ENCODE assay signal across 1 cellular context in the genomic region with DNA sequence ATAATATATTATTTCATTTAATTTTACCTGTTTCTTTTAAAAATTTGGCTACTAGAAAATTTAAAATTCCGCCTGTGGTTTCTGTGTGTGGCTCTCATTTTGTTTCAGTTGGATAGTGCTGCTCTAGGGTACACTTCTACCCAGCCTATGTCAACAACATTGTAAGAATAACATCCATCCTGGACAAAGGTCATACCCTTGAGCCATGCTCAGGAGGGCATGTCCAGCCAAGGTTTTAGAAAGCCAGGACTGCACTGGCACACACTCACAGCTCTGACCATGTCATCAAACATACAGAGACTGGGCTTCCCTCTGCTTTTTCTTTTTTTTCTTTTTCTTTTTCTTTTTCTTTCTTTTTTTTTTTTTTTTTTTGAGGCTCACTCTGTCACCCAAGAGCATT.
TF ChIP-seq lines count a peak whose summit lies in the region.

No MANE protein-coding gene starts in this region.

TF ChIP-seq in HepG2, 621 proteins besides CTCF, POLR2A, EP300 and RAD21 (continued from another document and continues in another):
- TF ChIP-seq DPF2 (CRISPR knock-in tag; IDR thresholded peaks at IDR 0.05; ENCODE audit: borderline replicate concordance, low read depth) = peak; percentile 21; the same call in 1 of the 2 replicates
- TF ChIP-seq PAXIP1 (CRISPR knock-in tag; conservative IDR thresholded peaks at IDR 0.05) = peak; percentile 73
- no peak for TF ChIP-seq ZNF333 (CRISPR knock-in tag; IDR thresholded peaks at IDR 0.05; ENCODE audit: borderline replicate concordance)
- TF ChIP-seq HDAC2 (CRISPR knock-in tag; IDR thresholded peaks at IDR 0.05) = peak; percentile 67; the same call in 1 of the 2 replicates
- TF ChIP-seq FOXA3 (CRISPR knock-in tag; IDR thresholded peaks at IDR 0.05) = peak; percentile 85
- TF ChIP-seq, protein P1, sequence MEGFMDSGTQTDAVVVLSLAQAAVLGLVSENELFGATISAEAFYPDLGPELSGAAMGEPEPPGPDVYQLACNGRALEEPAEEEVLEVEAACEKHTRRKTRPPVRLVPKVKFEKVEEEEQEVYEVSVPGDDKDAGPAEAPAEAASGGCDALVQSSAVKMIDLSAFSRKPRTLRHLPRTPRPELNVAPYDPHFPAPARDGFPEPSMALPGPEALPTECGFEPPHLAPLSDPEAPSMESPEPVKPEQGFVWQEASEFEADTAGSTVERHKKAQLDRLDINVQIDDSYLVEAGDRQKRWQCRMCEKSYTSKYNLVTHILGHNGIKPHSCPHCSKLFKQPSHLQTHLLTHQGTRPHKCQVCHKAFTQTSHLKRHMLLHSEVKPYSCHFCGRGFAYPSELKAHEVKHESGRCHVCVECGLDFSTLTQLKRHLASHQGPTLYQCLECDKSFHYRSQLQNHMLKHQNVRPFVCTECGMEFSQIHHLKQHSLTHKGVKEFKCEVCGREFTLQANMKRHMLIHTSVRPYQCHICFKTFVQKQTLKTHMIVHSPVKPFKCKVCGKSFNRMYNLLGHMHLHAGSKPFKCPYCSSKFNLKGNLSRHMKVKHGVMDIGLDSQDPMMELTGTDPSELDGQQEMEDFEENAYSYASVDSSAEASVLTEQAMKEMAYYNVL (CRISPR knock-in tag; IDR thresholded peaks at IDR 0.05; ENCODE audit: borderline replicate concordance) = 0 out of 2 replicates have a peak, but pooled peaks have one; percentile 21
- TF ChIP-seq ZNF121 (CRISPR knock-in tag; IDR thresholded peaks at IDR 0.05) = no peak
- TF ChIP-seq MIER3 (CRISPR knock-in tag; IDR thresholded peaks at IDR 0.05; ENCODE audit: borderline replicate concordance) = no peak
- TF ChIP-seq ZNF3 (CRISPR knock-in tag; IDR thresholded peaks at IDR 0.05) = no peak
- TF ChIP-seq HNF4A (CRISPR knock-in tag; IDR thresholded peaks at IDR 0.05) = peak; percentile 84
- TF ChIP-seq TEAD3 (CRISPR knock-in tag; optimal IDR thresholded peaks at IDR 0.05; ENCODE audit: borderline replicate concordance) = peak; percentile 57
- no peak for TF ChIP-seq ZNF883 (CRISPR knock-in tag; IDR thresholded peaks at IDR 0.05; ENCODE audit: not compliant biosample characterization)
- TF ChIP-seq SALL1 (CRISPR knock-in tag; IDR thresholded peaks at IDR 0.05) = peak; percentile 44; the same call in 1 of the 2 replicates
- 0 out of 2 replicates have a peak, but pooled peaks have one; percentile 40 for TF ChIP-seq HDAC1 (CRISPR knock-in tag; IDR thresholded peaks at IDR 0.05)
- 0 out of 2 replicates have a peak, but pooled peaks have one; percentile 46 for TF ChIP-seq KDM3A (CRISPR knock-in tag; IDR thresholded peaks at IDR 0.05; ENCODE audit: low read depth)
- peak; percentile 64; the same call in 1 of the 2 replicates for TF ChIP-seq RXRB (CRISPR knock-in tag; IDR thresholded peaks at IDR 0.05; ENCODE audit: borderline replicate concordance)
- TF ChIP-seq FOXA1 (IDR thresholded peaks at IDR 0.05) = no peak
- peak; percentile 75 for TF ChIP-seq FOXA1 (CRISPR knock-in tag; IDR thresholded peaks at IDR 0.05)
- no peak for TF ChIP-seq KLF9 (CRISPR knock-in tag; IDR thresholded peaks at IDR 0.05; ENCODE audit: low read depth)
- peak; percentile 49; the same call in 1 of the 2 replicates for TF ChIP-seq BCL6 (CRISPR knock-in tag; IDR thresholded peaks at IDR 0.05)
- no peak for TF ChIP-seq HNRNPK (IDR thresholded peaks at IDR 0.05; ENCODE audit: low read depth, low read length, poor library complexity, severe bottlenecking)
- peak; percentile 72; the same call in 1 of the 2 replicates for TF ChIP-seq RCOR2 (CRISPR knock-in tag; IDR thresholded peaks at IDR 0.05)
- peak; percentile 42; the same call in 1 of the 2 replicates for TF ChIP-seq GATAD1 (CRISPR knock-in tag; IDR thresholded peaks at IDR 0.05)
- TF ChIP-seq NONO (IDR thresholded peaks at IDR 0.05) = no peak
- no peak for TF ChIP-seq NONO (CRISPR knock-in tag; conservative IDR thresholded peaks at IDR 0.05)
- TF ChIP-seq, protein P2, sequence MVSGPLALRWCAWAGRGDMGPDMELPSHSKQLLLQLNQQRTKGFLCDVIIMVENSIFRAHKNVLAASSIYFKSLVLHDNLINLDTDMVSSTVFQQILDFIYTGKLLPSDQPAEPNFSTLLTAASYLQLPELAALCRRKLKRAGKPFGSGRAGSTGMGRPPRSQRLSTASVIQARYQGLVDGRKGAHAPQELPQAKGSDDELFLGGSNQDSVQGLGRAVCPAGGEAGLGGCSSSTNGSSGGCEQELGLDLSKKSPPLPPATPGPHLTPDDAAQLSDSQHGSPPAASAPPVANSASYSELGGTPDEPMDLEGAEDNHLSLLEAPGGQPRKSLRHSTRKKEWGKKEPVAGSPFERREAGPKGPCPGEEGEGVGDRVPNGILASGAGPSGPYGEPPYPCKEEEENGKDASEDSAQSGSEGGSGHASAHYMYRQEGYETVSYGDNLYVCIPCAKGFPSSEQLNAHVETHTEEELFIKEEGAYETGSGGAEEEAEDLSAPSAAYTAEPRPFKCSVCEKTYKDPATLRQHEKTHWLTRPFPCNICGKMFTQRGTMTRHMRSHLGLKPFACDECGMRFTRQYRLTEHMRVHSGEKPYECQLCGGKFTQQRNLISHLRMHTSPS (CRISPR knock-in tag; IDR thresholded peaks at IDR 0.05; ENCODE audit: low read depth) = peak; percentile 92
- TF ChIP-seq ZNF343 (CRISPR knock-in tag; IDR thresholded peaks at IDR 0.05) = no peak
- no peak for TF ChIP-seq ZNF552 (CRISPR knock-in tag; IDR thresholded peaks at IDR 0.05; ENCODE audit: borderline replicate concordance)
- TF ChIP-seq JUND (CRISPR knock-in tag; IDR thresholded peaks at IDR 0.05) = no peak
- TF ChIP-seq POGZ (CRISPR knock-in tag; IDR thresholded peaks at IDR 0.05) = 0 out of 2 replicates have a peak, but pooled peaks have one; percentile 25
- peak; percentile 54 for TF ChIP-seq RARA (CRISPR knock-in tag; IDR thresholded peaks at IDR 0.05)
- TF ChIP-seq E2F2 (CRISPR knock-in tag; IDR thresholded peaks at IDR 0.05; ENCODE audit: borderline replicate concordance) = no peak
- TF ChIP-seq, protein P3, sequence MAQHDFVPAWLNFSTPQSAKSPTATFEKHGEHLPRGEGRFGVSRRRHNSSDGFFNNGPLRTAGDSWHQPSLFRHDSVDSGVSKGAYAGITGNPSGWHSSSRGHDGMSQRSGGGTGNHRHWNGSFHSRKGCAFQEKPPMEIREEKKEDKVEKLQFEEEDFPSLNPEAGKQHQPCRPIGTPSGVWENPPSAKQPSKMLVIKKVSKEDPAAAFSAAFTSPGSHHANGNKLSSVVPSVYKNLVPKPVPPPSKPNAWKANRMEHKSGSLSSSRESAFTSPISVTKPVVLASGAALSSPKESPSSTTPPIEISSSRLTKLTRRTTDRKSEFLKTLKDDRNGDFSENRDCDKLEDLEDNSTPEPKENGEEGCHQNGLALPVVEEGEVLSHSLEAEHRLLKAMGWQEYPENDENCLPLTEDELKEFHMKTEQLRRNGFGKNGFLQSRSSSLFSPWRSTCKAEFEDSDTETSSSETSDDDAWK (CRISPR knock-in tag; IDR thresholded peaks at IDR 0.05) = no peak
- peak; percentile 83 for TF ChIP-seq GATAD2A (CRISPR knock-in tag; IDR thresholded peaks at IDR 0.05)
- 0 out of 2 replicates have a peak, but pooled peaks have one; percentile 34 for TF ChIP-seq MLX (CRISPR knock-in tag; IDR thresholded peaks at IDR 0.05)
- peak; percentile 20; the same call in 1 of the 2 replicates for TF ChIP-seq NCOA2 (CRISPR knock-in tag; IDR thresholded peaks at IDR 0.05)
- 0 out of 2 replicates have a peak, but pooled peaks have one; percentile 34 for TF ChIP-seq SOX5 (CRISPR knock-in tag; IDR thresholded peaks at IDR 0.05; ENCODE audit: borderline replicate concordance)
- no peak for TF ChIP-seq SCMH1 (CRISPR knock-in tag; IDR thresholded peaks at IDR 0.05; ENCODE audit: borderline replicate concordance)
- TF ChIP-seq ZNF484 (CRISPR knock-in tag; IDR thresholded peaks at IDR 0.05; ENCODE audit: borderline replicate concordance, low read depth) = no peak
- TF ChIP-seq ZBTB38 (CRISPR knock-in tag; IDR thresholded peaks at IDR 0.05) = no peak
- TF ChIP-seq NR2F6 (IDR thresholded peaks at IDR 0.05) = peak; percentile 61
- TF ChIP-seq NR2F6 (CRISPR knock-in tag; IDR thresholded peaks at IDR 0.05) = peak; percentile 77
- 0 out of 2 replicates have a peak, but pooled peaks have one; percentile 26 for TF ChIP-seq SMAD3 (CRISPR knock-in tag; IDR thresholded peaks at IDR 0.05)
- TF ChIP-seq ZNF17 (CRISPR knock-in tag; IDR thresholded peaks at IDR 0.05) = no peak
- no peak for TF ChIP-seq ZKSCAN8 (CRISPR knock-in tag; IDR thresholded peaks at IDR 0.05; ENCODE audit: borderline replicate concordance)
- TF ChIP-seq SOX6 (IDR thresholded peaks at IDR 0.05) = no peak
- TF ChIP-seq SOX6 (CRISPR knock-in tag; IDR thresholded peaks at IDR 0.05) = peak; percentile 48; the same call in 1 of the 2 replicates
- peak; percentile 87 for TF ChIP-seq PPARG (CRISPR knock-in tag; conservative IDR thresholded peaks at IDR 0.05)
- no peak for TF ChIP-seq HMGA1 (CRISPR knock-in tag; conservative IDR thresholded peaks at IDR 0.05)
- TF ChIP-seq ZNF383 (CRISPR knock-in tag; IDR thresholded peaks at IDR 0.05; ENCODE audit: borderline replicate concordance) = no peak
- TF ChIP-seq SOX13 (IDR thresholded peaks at IDR 0.05) = no peak
- TF ChIP-seq SOX13 (CRISPR knock-in tag; conservative IDR thresholded peaks at IDR 0.05 in 1 of 2, IDR thresholded peaks at IDR 0.05 in 1 of 2) = peak in 1 of 2 experiments; percentile 48; a peak in 1 of 4 replicates
- TF ChIP-seq NFYB (CRISPR knock-in tag; IDR thresholded peaks at IDR 0.05) = no peak
- TF ChIP-seq FOSL1 (CRISPR knock-in tag; IDR thresholded peaks at IDR 0.05; ENCODE audit: borderline replicate concordance) = no peak
- TF ChIP-seq ZNF839 (CRISPR knock-in tag; IDR thresholded peaks at IDR 0.05; ENCODE audit: borderline replicate concordance) = no peak
- TF ChIP-seq ARID5B (CRISPR knock-in tag; IDR thresholded peaks at IDR 0.05) = peak; percentile 73
- TF ChIP-seq MTF1 (CRISPR knock-in tag; IDR thresholded peaks at IDR 0.05) = no peak
- TF ChIP-seq MED1 (CRISPR knock-in tag; IDR thresholded peaks at IDR 0.05) = peak; percentile 46; the same call in 1 of the 2 replicates
- peak; percentile 40; the same call in 1 of the 2 replicates for TF ChIP-seq HOXA3 (CRISPR knock-in tag; IDR thresholded peaks at IDR 0.05)
- no peak for TF ChIP-seq SNRNP70 (IDR thresholded peaks at IDR 0.05; ENCODE audit: low read depth, low read length)
- TF ChIP-seq MTF2 (CRISPR knock-in tag; IDR thresholded peaks at IDR 0.05; ENCODE audit: borderline replicate concordance) = no peak
